Comparison of ENCODE assay signal across 20 cellular contexts in the genomic region with DNA sequence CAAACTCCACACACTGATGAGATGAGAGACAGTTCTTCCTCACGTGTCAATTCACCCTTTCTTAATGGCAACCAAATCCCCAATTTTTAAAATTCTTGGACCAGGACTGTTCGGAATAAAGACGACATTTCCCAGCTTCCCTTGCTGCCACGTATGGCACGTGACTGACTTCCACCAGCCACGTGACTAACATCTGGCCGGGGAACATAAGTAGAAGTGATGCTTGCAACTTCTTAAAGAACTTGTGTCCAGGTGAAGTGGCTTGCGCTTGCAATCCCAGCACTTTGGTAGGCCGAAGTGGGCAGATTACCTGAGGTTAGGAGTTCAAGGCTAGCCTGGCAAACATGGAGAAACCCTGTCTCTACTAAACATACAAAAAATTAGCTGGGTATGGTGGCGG.
"Had no signal": no experiment of that assay in that cellular context is flagged by ENCODE, and none has a peak within 500 bp of the region (broad histone marks: within the 10 kb centered on the region; RNA-seq: fewer than 3 reads in every experiment).

No MANE protein-coding gene starts in this region.

- H3K9me3 ChIP-seq: MG63 had no signal

- H3K27ac ChIP-seq: RWPE1 had no signal

- H3K36me3 ChIP-seq: MG63 had no signal

- ATAC-seq: Panc1, PC-3, SK-N-SH treated with all-trans-retinoic acid at 6 μM for 48 hours had no signal

- H3K4me3 ChIP-seq: MG63 had no signal

- DNase-seq: Karpas-422, KG1, MG63, NCI-H1092, NCI-H1105 treated with DMSO at 0.1 percent for 48 hours, NCI-H1417 treated with DMSO at 0.1 percent for 48 hours, NCI-H146, NCI-H1694 treated with DMSO at 0.1 percent for 48 hours, NCI-H1930, NCI-H2081, NCI-H2107, NCI-H2227 treated with DMSO at 0.1 percent for 48 hours, NCI-H524, NCI-H526 treated with DMSO at 0.1 percent for 48 hours, NCI-H748 treated with DMSO at 0.1 percent for 48 hours, PC-3, SHP77 had no signal

- H3K27me3 ChIP-seq: MG63 had no signal
